Comparison of ENCODE assay signal across 15 cellular contexts in genomic region chr1:172642970-172643369, GRCh38. TPM values are rescaled to one million over a fixed set of nuclear protein-coding genes. Genes with fewer than 3 reads are reported as not detected.
DNase-seq lines count a peak whose midpoint lies in the region; ATAC-seq, FAIRE-seq and TF ChIP-seq lines count a peak whose summit lies in the region.
"Had no signal": no experiment of that assay in that cellular context is flagged by ENCODE, and none has a peak within 500 bp of the region (broad histone marks: within the 10 kb centered on the region; RNA-seq: fewer than 3 reads in every experiment).

No MANE protein-coding gene starts in this region.

- in situ Hi-C loops in K562 (cut with MboI): no loop called here

- peak overlapping the region; percentile 54; the same call in 1 of the 2 replicates for H2AFZ ChIP-seq in K562 (ENCODE audit: low read depth, low read length)
- no peak overlapping the region for H2AFZ ChIP-seq in GM23338

- no peaks in the 10 kb centered on the region for H3K36me3 Mint-ChIP-seq in stimulated activated naive CD8-positive, alpha-beta T cell treated with anti-CD3 and anti-CD28 coated beads, Interleukin-15, Interleukin-2, amounts not matched to agents 100 ng/mL and 50 ng/mL, for 24 hours (ENCODE audit: low read depth)
- H3K36me3 Mint-ChIP-seq in stimulated activated effector memory CD8-positive, alpha-beta T cell treated with anti-CD3 and anti-CD28 coated beads, Interleukin-12 subunit alpha, Interleukin-12 subunit beta, amount 100 ng/mL, for 72 hours: peaks cover 28% of the 10 kb centered on the region
- no peaks in the 10 kb centered on the region for H3K36me3 Mint-ChIP-seq in GM23338 (ENCODE audit: low read depth)

- no peaks in the 10 kb centered on the region; the same call in 1 of the 2 replicates for H3K9me2 ChIP-seq in GM23338 (ENCODE audit: insufficient read depth)

- no peak for TF ChIP-seq POLR2A in K562 (conservative IDR thresholded peaks at IDR 0.05)

- peaks cover 0 to 35% of the 10 kb centered on the region in 2 experiments; a peak in 4 of 5 replicates for H3K4me1 ChIP-seq in K562 (replicated peaks in 1 of 2; ENCODE audit: control insufficient read depth in 2 of 2, insufficient read depth in 2 of 2, low read length in 2 of 2)
- H3K4me1 ChIP-seq in GM23338 (ENCODE audit: insufficient read depth): no peaks in the 10 kb centered on the region
- H3K4me1 ChIP-seq: adrenal gland had no signal

- no peak for TF ChIP-seq EP300 in K562 (IDR thresholded peaks at IDR 0.05; ENCODE audit: low read length)

- H3K27me3 ChIP-seq in K562 (ENCODE audit: control insufficient read depth in 2 of 2, insufficient read depth in 2 of 2, low read length in 2 of 2) (no peaks in the 10 kb centered on the region), GM23338 (ENCODE audit: insufficient read depth) (no peaks in the 10 kb centered on the region)
- H3K27me3 ChIP-seq: adrenal gland, BE2C had no signal

- no peak for TF ChIP-seq CTCF in K562 (IDR thresholded peaks at IDR 0.05 in 2 of 3, conservative IDR thresholded peaks at IDR 0.05 in 1 of 3; ENCODE audit: insufficient read depth in 2 of 3, low read depth in 1 of 3, low read length in 3 of 3)
- no peak for TF ChIP-seq CTCF in GM23338 (conservative IDR thresholded peaks at IDR 0.05; ENCODE audit: low read depth in 2 of 2)

- intact Hi-C loops in K562 (cut with micrococcal nuclease) (loop anchor here (5.0 kb wide), 1 partner anchor 436 kb away; no protein-coding TSS in a partner anchor), head of caudate nucleus (cut with DNase I) (no loop called here)

- H3K4me1 Mint-ChIP-seq in stimulated activated naive CD8-positive, alpha-beta T cell treated with anti-CD3 and anti-CD28 coated beads, Interleukin-15, Interleukin-2, amounts not matched to agents 100 ng/mL and 50 ng/mL, for 24 hours (ENCODE audit: low read depth): peaks cover 100% of the 10 kb centered on the region
- peaks cover 100% of the 10 kb centered on the region for H3K4me1 Mint-ChIP-seq in stimulated activated naive CD8-positive, alpha-beta T cell treated with anti-CD3 and anti-CD28 coated beads, Interleukin-15, amount 100 ng/mL, for 72 hours
- peaks cover 89% of the 10 kb centered on the region for H3K4me1 Mint-ChIP-seq in stimulated activated effector memory CD8-positive, alpha-beta T cell treated with anti-CD3 and anti-CD28 coated beads, Interleukin-12 subunit alpha, Interleukin-12 subunit beta, amount 100 ng/mL, for 72 hours
- H3K4me1 Mint-ChIP-seq in GM23338: peaks cover 11% of the 10 kb centered on the region

- CTCF ChIA-PET in K562 (lab: Yijun Ruan, JAX; ENCODE audit: low intra/inter-chr PET ratio): interaction anchor here (0.6 kb wide), 1 partner anchor 716 kb away, joined by 3 read pairs; no protein-coding TSS in a partner anchor

- H3K9ac ChIP-seq in K562 (ENCODE audit: insufficient read depth in 1 of 2, low read depth in 2 of 2, low read length in 2 of 2): no peak overlapping the region

- no peaks in the 10 kb centered on the region for H4K20me1 ChIP-seq in K562 (replicated peaks; ENCODE audit: control insufficient read depth, insufficient read depth, low read length)
- no peaks in the 10 kb centered on the region for H4K20me1 ChIP-seq in GM23338 (replicated peaks; ENCODE audit: insufficient read depth)

- H3K4me2 ChIP-seq in K562 (ENCODE audit: insufficient read depth, low read length): no peak overlapping the region; the same call in 1 of the 2 replicates
- no peak overlapping the region for H3K4me2 ChIP-seq in GM23338

- POLR2A ChIA-PET in K562 (lab: Yijun Ruan, JAX): no interaction called here

- ATAC-seq in stimulated activated naive CD8-positive, alpha-beta T cell treated with anti-CD3 and anti-CD28 coated beads, Interleukin-15, amount 100 ng/mL, for 72 hours: no peak
- no peak for ATAC-seq in K562
- no peak for ATAC-seq in stimulated activated effector memory CD8-positive, alpha-beta T cell treated with anti-CD3 and anti-CD28 coated beads, Interleukin-12 subunit alpha, Interleukin-12 subunit beta, amount 100 ng/mL, for 72 hours
- no peak for ATAC-seq in GM23338

- no peaks in the 10 kb centered on the region for H3K36me3 ChIP-seq in K562 (ENCODE audit: control insufficient read depth, insufficient read depth, low read length)
- H3K36me3 ChIP-seq in GM23338 (ENCODE audit: insufficient read depth): no peaks in the 10 kb centered on the region
- H3K36me3 ChIP-seq: adrenal gland, BE2C had no signal

- no peaks in the 10 kb centered on the region for H3K9me3 Mint-ChIP-seq in stimulated activated naive CD8-positive, alpha-beta T cell treated with anti-CD3 and anti-CD28 coated beads, Interleukin-15, Interleukin-2, amounts not matched to agents 100 ng/mL and 50 ng/mL, for 24 hours
- H3K9me3 Mint-ChIP-seq in stimulated activated naive CD8-positive, alpha-beta T cell treated with anti-CD3 and anti-CD28 coated beads, Interleukin-15, amount 100 ng/mL, for 72 hours: no peaks in the 10 kb centered on the region
- no peaks in the 10 kb centered on the region for H3K9me3 Mint-ChIP-seq in stimulated activated effector memory CD8-positive, alpha-beta T cell treated with anti-CD3 and anti-CD28 coated beads, Interleukin-12 subunit alpha, Interleukin-12 subunit beta, amount 100 ng/mL, for 72 hours
- H3K9me3 Mint-ChIP-seq in GM23338: no peaks in the 10 kb centered on the region

- peak overlapping the region; percentile 36 for H3K4me3 Mint-ChIP-seq in stimulated activated naive CD8-positive, alpha-beta T cell treated with anti-CD3 and anti-CD28 coated beads, Interleukin-15, Interleukin-2, amounts not matched to agents 100 ng/mL and 50 ng/mL, for 24 hours
- H3K4me3 Mint-ChIP-seq in stimulated activated naive CD8-positive, alpha-beta T cell treated with anti-CD3 and anti-CD28 coated beads, Interleukin-15, amount 100 ng/mL, for 72 hours: peak overlapping the region in 1 of 2 donors; percentile 18
- H3K4me3 Mint-ChIP-seq in stimulated activated effector memory CD8-positive, alpha-beta T cell treated with anti-CD3 and anti-CD28 coated beads, Interleukin-12 subunit alpha, Interleukin-12 subunit beta, amount 100 ng/mL, for 72 hours: peak overlapping the region; percentile 25
- no peak overlapping the region for H3K4me3 Mint-ChIP-seq in GM23338
- H3K4me3 Mint-ChIP-seq: activated CD4-positive, alpha-beta T cell treated with anti-CD3 and anti-CD28 coated beads, Interleukin-2, amount 10 ng/mL, durations not matched to agents 7 days and 5 days; H9 had no signal

- H3F3A ChIP-seq in GM23338 (replicated peaks; ENCODE audit: low read depth): no peaks in the 10 kb centered on the region

- H3K27ac ChIP-seq in K562 (ENCODE audit: extremely low read depth, low read depth, low read length) (no peak overlapping the region), GM23338 (ENCODE audit: low read depth) (no peak overlapping the region)
- H3K27ac ChIP-seq: adrenal gland, SK-N-MC had no signal

- no peaks in the 10 kb centered on the region for H3K9me3 ChIP-seq in K562 (replicated peaks; ENCODE audit: control insufficient read depth, insufficient read depth, low read depth, low read length)
- H3K9me3 ChIP-seq: adrenal gland, BE2C had no signal

- no peaks in the 10 kb centered on the region for H3K9me1 ChIP-seq in K562 (ENCODE audit: control insufficient read depth, insufficient read depth, low read length)

- H3K4me3 ChIP-seq in K562: no peak overlapping the region
- H3K4me3 ChIP-seq in GM23338: no peak overlapping the region
- H3K4me3 ChIP-seq: adrenal gland, SK-N-MC had no signal

- WGBS in K562 (ENCODE audit: insufficient coverage, low coverage, missing lambda C conversion rate): 18% methylated on average over 6 of the region's 6 CpGs

- DNase-seq in stimulated activated naive CD8-positive, alpha-beta T cell treated with anti-CD3 and anti-CD28 coated beads, Interleukin-15, amount 100 ng/mL, for 72 hours: no peak
- DNase-seq in NCI-H69 (lab: John Stamatoyannopoulos, UW): peak; percentile 73
- no peak for DNase-seq in K562 (ENCODE audit: extremely low read depth in 1 of 4, low spot score in 3 of 4)
- no peak for DNase-seq in stimulated activated effector memory CD8-positive, alpha-beta T cell treated with anti-CD3 and anti-CD28 coated beads, Interleukin-12 subunit alpha, Interleukin-12 subunit beta, amount 100 ng/mL, for 72 hours (ENCODE audit: low spot score in 2 of 2)
- no peak for DNase-seq in head of caudate nucleus
- DNase-seq in GM23338 (ENCODE audit: low spot score): no peak
- no peak for DNase-seq in activated effector memory CD4-positive, alpha-beta T cell treated with anti-CD3 and anti-CD28 coated beads, Interleukin-2, amount 50 U/mL, for 16 hours
- DNase-seq: BE2C, H9, NCI-H446 treated with DMSO at 0.1 percent for 48 hours had no signal

- H3K79me2 ChIP-seq in K562 (ENCODE audit: control insufficient read depth, insufficient read depth, low read length) (no peaks in the 10 kb centered on the region), GM23338 (replicated peaks; ENCODE audit: insufficient read depth) (no peaks in the 10 kb centered on the region)

- no TSS peak for BruUV-seq in K562 (replicated peaks; lab: Mats Ljungman, UMichigan)

- FAIRE-seq in K562 (lab: Jason Lieb, UNC): no peak

- peak overlapping the region; percentile 100 for H3K27ac Mint-ChIP-seq in stimulated activated naive CD8-positive, alpha-beta T cell treated with anti-CD3 and anti-CD28 coated beads, Interleukin-15, Interleukin-2, amounts not matched to agents 100 ng/mL and 50 ng/mL, for 24 hours
- H3K27ac Mint-ChIP-seq in stimulated activated naive CD8-positive, alpha-beta T cell treated with anti-CD3 and anti-CD28 coated beads, Interleukin-15, amount 100 ng/mL, for 72 hours: no peak overlapping the region
- no peak overlapping the region for H3K27ac Mint-ChIP-seq in stimulated activated effector memory CD8-positive, alpha-beta T cell treated with anti-CD3 and anti-CD28 coated beads, Interleukin-12 subunit alpha, Interleukin-12 subunit beta, amount 100 ng/mL, for 72 hours
- H3K27ac Mint-ChIP-seq in GM23338: no peak overlapping the region
- H3K27ac Mint-ChIP-seq: H9 had no signal

- no peaks in the 10 kb centered on the region for H3K27me3 Mint-ChIP-seq in stimulated activated naive CD8-positive, alpha-beta T cell treated with anti-CD3 and anti-CD28 coated beads, Interleukin-15, Interleukin-2, amounts not matched to agents 100 ng/mL and 50 ng/mL, for 24 hours
- peaks cover 14% of the 10 kb centered on the region for H3K27me3 Mint-ChIP-seq in stimulated activated naive CD8-positive, alpha-beta T cell treated with anti-CD3 and anti-CD28 coated beads, Interleukin-15, amount 100 ng/mL, for 72 hours
- H3K27me3 Mint-ChIP-seq in GM23338 (ENCODE audit: insufficient read depth, low read depth, poor library complexity): no peaks in the 10 kb centered on the region

- no peak for TF ChIP-seq RAD21 in K562 (CRISPR knock-in tag; conservative IDR thresholded peaks at IDR 0.05 in 1 of 2, IDR thresholded peaks at IDR 0.05 in 1 of 2)

RNA-seq across cellular contexts. Expression of gene FASLG, which starts 15.9 kb away (rescaled TPM):
- not detected in 2 replicates for total RNA-seq in K562 (2011; cell fraction: chromatin; rRNA removed; ENCODE audit: low replicate concordance)
- total RNA-seq in K562 (2011; cell fraction: nucleolus; rRNA removed): not detected in 2 replicates
- total RNA-seq in K562 (2011; cell fraction: nucleoplasm; rRNA removed): not detected in 2 replicates
- total RNA-seq in K562 (2014; rRNA removed) (not detected in 2 replicates), K562 (2014; rRNA removed; fragmentation: Illumina TruSeq; extraction: Trizol) (not detected in 2 replicates), K562 (2015; rRNA removed; fragmentation: Illumina TruSeq; extraction: Trizol) (not detected in 2 replicates), K562 (2021) (not detected in 2 replicates)
- polyA plus RNA-seq in K562 (2011; rRNA removed) (0.05 TPM in 1 of 2 replicates, not detected in the other), K562 (2014; fragmentation: Illumina TruSeq; extraction: Trizol) (not detected in 2 replicates), K562 (2014; fragmentation: Nextera tagmentation; extraction: Ambion mirVana) (not detected), K562 (2014; rRNA removed) (not detected in 2 replicates), GM23338 (2016; fragmentation: Nextera tagmentation; extraction: Ambion mirVana) (not detected in 2 replicates)
- polyA plus RNA-seq in K562 (2011; cell fraction: cytosol; rRNA removed): not detected in 2 replicates
- polyA plus RNA-seq in K562 (2011; cell fraction: nucleus; rRNA removed): not detected in 2 replicates
- 0.04 TPM in 1 of 2 replicates, not detected in the other for polyA plus RNA-seq in K562 (2012)
- polyA minus RNA-seq in K562 (2011; rRNA and poly(A)+ RNA removed): not detected in 2 replicates
- not detected in 2 replicates for polyA minus RNA-seq in K562 (2011; cell fraction: cytosol; rRNA and poly(A)+ RNA removed)
- polyA minus RNA-seq in K562 (2011; cell fraction: nucleus; rRNA and poly(A)+ RNA removed): not detected in 2 replicates
- total RNA-seq in GM23338 (2014; rRNA removed; shearing (Covaris generic)): not detected in 2 replicates
- total RNA-seq: H9, lower leg skin had no signal
